Comparison of ENCODE assay signal across 11 cellular contexts in genomic region chr17:71959129-71959528, GRCh38.
DNase-seq lines count a peak whose midpoint lies in the region; ATAC-seq, FAIRE-seq and TF ChIP-seq lines count a peak whose summit lies in the region.
"Had no signal": no experiment of that assay in that cellular context is flagged by ENCODE, and none has a peak within 500 bp of the region (broad histone marks: within the 10 kb centered on the region; RNA-seq: fewer than 3 reads in every experiment).

No MANE protein-coding gene starts in this region.

- no peak for ATAC-seq in HG02798 (IDR thresholded peaks at IDR 0.05; ENCODE audit: poor library complexity, unreplicated experiment)
- no peak for ATAC-seq in GM18511 (IDR thresholded peaks at IDR 0.05; ENCODE audit: unreplicated experiment)
- ATAC-seq in activated T-cell treated with anti-CD3 and anti-CD28 coated beads, Interleukin-2, amount 50 U/mL, for 4 hours: no peak
- ATAC-seq: right cardiac atrium; stimulated activated naive B cell treated with anti-CD40 and anti-IgM and Interleukin-4, amounts not matched to agents 10 μg/mL and 1 μg/mL and 100 μg/mL, for 72 hours had no signal

- peak; percentile 25 for TF ChIP-seq CTCF in AG04449 (IDR thresholded peaks at IDR 0.05; ENCODE audit: insufficient read depth, low read length, missing control alignments)
- TF ChIP-seq CTCF in fibroblast of villous mesenchyme (IDR thresholded peaks at IDR 0.05; ENCODE audit: insufficient read depth, low read depth, low read length): peak; percentile 43
- TF ChIP-seq CTCF in stomach (IDR thresholded peaks at IDR 0.05): no peak

- CTCF ChIA-PET in AG04449 (lab: Yijun Ruan, JAX): no interaction called here

- no peak overlapping the region for H3K27ac ChIP-seq in stomach

- no peak overlapping the region for H3K4me3 Mint-ChIP-seq in activated T-cell treated with anti-CD3 and anti-CD28 coated beads, Interleukin-2, amount 50 U/mL, for 4 hours
- H3K4me3 Mint-ChIP-seq: activated naive CD8-positive, alpha-beta T cell; stimulated activated naive B cell treated with anti-CD40 and anti-IgM and Interleukin-4, amounts not matched to agents 10 μg/mL and 1 μg/mL and 100 μg/mL, for 72 hours had no signal

- no peaks in the 10 kb centered on the region for H3K9me3 ChIP-seq in stomach

- no peaks in the 10 kb centered on the region for H3K27me3 Mint-ChIP-seq in activated T-cell treated with anti-CD3 and anti-CD28 coated beads, Interleukin-2, amount 50 U/mL, for 4 hours (ENCODE audit: low read depth)
- H3K27me3 Mint-ChIP-seq: activated naive CD8-positive, alpha-beta T cell; stimulated activated naive B cell treated with anti-CD40 and anti-IgM and Interleukin-4, amounts not matched to agents 10 μg/mL and 1 μg/mL and 100 μg/mL, for 72 hours had no signal

- no peaks in the 10 kb centered on the region for H3K4me1 ChIP-seq in stomach

- POLR2A ChIA-PET in AG04449 (lab: Yijun Ruan, JAX): no interaction called here

- H3K27me3 ChIP-seq in stomach: no peaks in the 10 kb centered on the region

- H3K4me3 ChIP-seq in AG04449 (ENCODE audit: low read depth, low read length) (no peak overlapping the region), fibroblast of villous mesenchyme (ENCODE audit: low read depth, low read length) (no peak overlapping the region), stomach (no peak overlapping the region)

- no peak for TF ChIP-seq POLR2A in stomach (IDR thresholded peaks at IDR 0.05)

- no peak for DNase-seq in AG04449 (ENCODE audit: low read depth, low spot score)
- no peak for DNase-seq in GM18507 (ENCODE audit: extremely low spot score, insufficient read length, low read depth)
- DNase-seq in RCC 7860 (ENCODE audit: low spot score): no peak
- DNase-seq in fibroblast of villous mesenchyme (ENCODE audit: low read depth): peak; percentile 2
- DNase-seq in stomach: no peak
- DNase-seq in activated T-cell treated with anti-CD3 and anti-CD28 coated beads, Interleukin-2, amount 50 U/mL, for 4 hours: no peak
- DNase-seq: right cardiac atrium; stimulated activated naive B cell treated with anti-CD40 and anti-IgM and Interleukin-4, amounts not matched to agents 10 μg/mL and 1 μg/mL and 100 μg/mL, for 72 hours had no signal

- intact Hi-C loops in stomach (cut with DNase I; ENCODE audit: low total_unique reads): no loop called here

- H3K4me1 Mint-ChIP-seq in activated T-cell treated with anti-CD3 and anti-CD28 coated beads, Interleukin-2, amount 50 U/mL, for 4 hours (ENCODE audit: low read depth): no peaks in the 10 kb centered on the region
- H3K4me1 Mint-ChIP-seq: stimulated activated naive B cell treated with anti-CD40 and anti-IgM and Interleukin-4, amounts not matched to agents 10 μg/mL and 1 μg/mL and 100 μg/mL, for 72 hours had no signal

- FAIRE-seq in GM18507 (lab: Jason Lieb, UNC) (peak; percentile 46), RCC 7860 (lab: Jason Lieb, UNC) (peak; percentile 32)

- peaks cover 5% of the 10 kb centered on the region for H3K9me3 Mint-ChIP-seq in activated T-cell treated with anti-CD3 and anti-CD28 coated beads, Interleukin-2, amount 50 U/mL, for 4 hours

- H3K36me3 Mint-ChIP-seq in activated T-cell treated with anti-CD3 and anti-CD28 coated beads, Interleukin-2, amount 50 U/mL, for 4 hours (ENCODE audit: insufficient read depth): no peaks in the 10 kb centered on the region
- H3K36me3 Mint-ChIP-seq: activated naive CD8-positive, alpha-beta T cell; stimulated activated naive B cell treated with anti-CD40 and anti-IgM and Interleukin-4, amounts not matched to agents 10 μg/mL and 1 μg/mL and 100 μg/mL, for 72 hours had no signal

- H3K36me3 ChIP-seq in stomach: no peaks in the 10 kb centered on the region

- 79 to 89% (median 84%) methylated on average over 3 of the region's 3 CpGs for WGBS in stomach, 5 donors

- no peak for TF ChIP-seq EP300 in stomach (IDR thresholded peaks at IDR 0.05)

Comparison
In these comparisons a context has a peak if more than half of its experiments do, and no peak if none do; other contexts are left out.
1. CTCF ChIP-seq: peak in AG04449 (single experiment) and fibroblast of villous mesenchyme (single experiment); none in stomach (0 of 7).